In genomic region chr20:63802469-63803240, GRCh38 we compare ENCODE assay signal across 27 cellular contexts. TPM values are rescaled to one million over a fixed set of nuclear protein-coding genes. Genes with fewer than 3 reads are reported as not detected.
"Had no signal": no experiment of that assay in that cellular context is flagged by ENCODE, and none has a peak within 500 bp of the region (broad histone marks: within the 10 kb centered on the region; RNA-seq: fewer than 3 reads in every experiment).

No MANE protein-coding gene starts in this region.

- H3K4me3 ChIP-seq: gastrocnemius medialis, left ventricle myocardium inferior, neural progenitor cell, psoas muscle, right lobe of liver had no signal

- H3K4me1 ChIP-seq: gastrocnemius medialis, neural progenitor cell, parathyroid adenoma, psoas muscle, right lobe of liver, stomach had no signal

- H3K9me3 ChIP-seq: esophagus muscularis mucosa, gastrocnemius medialis, left ventricle myocardium inferior, lower lobe of right lung, psoas muscle, right lobe of liver, stomach, thoracic aorta had no signal

- H3K4me1 Mint-ChIP-seq: mesothelial cell of epicardium had no signal

- DNase-seq: effector memory CD4-positive, alpha-beta T cell; gastrocnemius medialis; glutamatergic neuron; immature natural killer cell; occipital lobe; retina; right lobe of liver; stimulated activated CD4-positive, alpha-beta T cell treated with anti-CD3 and anti-CD28 coated beads, Interleukin-4, amount 100 ng/mL, for 24 hours; stimulated activated naive CD4-positive, alpha-beta T cell; trophoblast cell had no signal

- H3K27me3 ChIP-seq: esophagus muscularis mucosa, gastrocnemius medialis, neural progenitor cell, right lobe of liver had no signal

- H3K36me3 Mint-ChIP-seq: immature natural killer cell; memory B cell; natural killer cell treated with Interleukin-12 subunit alpha and Interleukin-12 subunit beta and Interleukin-15 and Interleukin-18, amount 100 ng/mL, for 72 hours had no signal

- H3K4me2 ChIP-seq: neural progenitor cell had no signal

- H3K4me3 Mint-ChIP-seq: mesothelial cell of epicardium, neural progenitor cell had no signal

- H2AFZ ChIP-seq: neural progenitor cell, parathyroid adenoma had no signal

- H3K27ac ChIP-seq: epithelial cell of prostate, gastrocnemius medialis, neural progenitor cell, parathyroid adenoma, psoas muscle, right lobe of liver, thoracic aorta had no signal

- H3K36me3 ChIP-seq: gastrocnemius medialis, lower lobe of right lung, neural progenitor cell, right lobe of liver, thoracic aorta had no signal

- H3K27ac Mint-ChIP-seq: mesothelial cell of epicardium, neural progenitor cell had no signal

- ATAC-seq: gastrocnemius medialis; natural killer cell treated with Interleukin-12 subunit alpha and Interleukin-12 subunit beta and Interleukin-15 and Interleukin-18, amount 100 ng/mL, for 72 hours; psoas muscle had no signal

- H3K9me3 Mint-ChIP-seq: immature natural killer cell; memory B cell; natural killer cell treated with Interleukin-12 subunit alpha and Interleukin-12 subunit beta and Interleukin-15 and Interleukin-18, amount 100 ng/mL, for 72 hours had no signal

RNA-seq across cellular contexts. Expression of gene ABHD16B, which starts 58.6 kb away (rescaled TPM):
- total RNA-seq: chondrocyte; esophagus muscularis mucosa; fibroblast of villous mesenchyme; gastrocnemius medialis; left ventricle myocardium inferior; lower lobe of right lung; mesothelial cell of epicardium; mucosa of gallbladder; myocyte; natural killer cell treated with Interleukin-12 subunit alpha and Interleukin-12 subunit beta and Interleukin-15 and Interleukin-18, amount 100 ng/mL, for 72 hours; occipital lobe; psoas muscle; right lobe of liver; stomach; thoracic aorta; urinary bladder had no signal
